ENCODE assay signal across 14 cellular contexts in genomic region chr15:82966671-82967071, GRCh38. TPM values are rescaled to one million over a fixed set of nuclear protein-coding genes. Genes with fewer than 3 reads are reported as not detected.
DNase-seq lines count a peak whose midpoint lies in the region; ATAC-seq lines count a peak whose summit lies in the region.
"Had no signal": no experiment of that assay in that cellular context is flagged by ENCODE, and none has a peak within 500 bp of the region (broad histone marks: within the 10 kb centered on the region; RNA-seq: fewer than 3 reads in every experiment).

No MANE protein-coding gene starts in this region.

- ATAC-seq in GM19025 (IDR thresholded peaks at IDR 0.05; ENCODE audit: low read depth, unreplicated experiment), result peak; percentile 77
- ATAC-seq in GM21528 (IDR thresholded peaks at IDR 0.05; ENCODE audit: low FRiP score, unreplicated experiment), result peak; percentile 82
- ATAC-seq in HG03175 (IDR thresholded peaks at IDR 0.05; ENCODE audit: unreplicated experiment), result peak; percentile 88
- ATAC-seq: Right ventricle myocardium inferior had no signal

- H3K27ac Mint-ChIP-seq in activated naive CD8-positive, alpha-beta T cell treated with anti-CD3 and anti-CD28 coated beads for 36 hours, result no peak overlapping the region

- peak; percentile 17 for DNase-seq in activated naive CD8-positive, alpha-beta T cell treated with anti-CD3 and anti-CD28 coated beads for 36 hours
- DNase-seq in GM19238 (ENCODE audit: insufficient read length, low spot score) (no peak), epidermal melanocyte (ENCODE audit: insufficient read length, low spot score) (no peak), substantia nigra (lab: John Stamatoyannopoulos, UW) (no peak), NCI-H446 (lab: John Stamatoyannopoulos, UW) (no peak)
- DNase-seq: cerebellar nuclear complex, EL, mesenchymal stem cell, NCI-H1694, retina had no signal

- H3K4me3 Mint-ChIP-seq in activated naive CD8-positive, alpha-beta T cell treated with anti-CD3 and anti-CD28 coated beads for 36 hours, result no peak overlapping the region

- H3K36me3 Mint-ChIP-seq in activated naive CD8-positive, alpha-beta T cell treated with anti-CD3 and anti-CD28 coated beads for 36 hours, result no peaks in the 10 kb centered on the region

- no peaks in the 10 kb centered on the region for H3K9me3 Mint-ChIP-seq in activated naive CD8-positive, alpha-beta T cell treated with anti-CD3 and anti-CD28 coated beads for 36 hours

- no peaks in the 10 kb centered on the region for H3K27me3 Mint-ChIP-seq in activated naive CD8-positive, alpha-beta T cell treated with anti-CD3 and anti-CD28 coated beads for 36 hours

- H3K27ac ChIP-seq in substantia nigra (ENCODE audit: low read depth, low read length, poor library complexity, severe bottlenecking), result no peak overlapping the region

- peaks cover 15% of the 10 kb centered on the region for H3K4me1 Mint-ChIP-seq in activated naive CD8-positive, alpha-beta T cell treated with anti-CD3 and anti-CD28 coated beads for 36 hours

RNA-seq across cellular contexts. Expression of gene HOMER2, which starts 14.2 kb away (rescaled TPM):
- total RNA-seq in activated naive CD8-positive, alpha-beta T cell treated with anti-CD3 and anti-CD28 coated beads for 36 hours, result 1 to 10 TPM; 3.1 to 3.3 TPM

RNA-seq across cellular contexts. Expression of gene RAMAC, which starts 19.3 kb away (rescaled TPM):
- total RNA-seq in activated naive CD8-positive, alpha-beta T cell treated with anti-CD3 and anti-CD28 coated beads for 36 hours, result 10 to 100 TPM; 24.9 to 28.4 TPM

RNA-seq across cellular contexts. Expression of gene C15orf40, which starts 44.8 kb away (rescaled TPM):
- 10 to 100 TPM; 27.1 to 30.2 TPM for total RNA-seq in activated naive CD8-positive, alpha-beta T cell treated with anti-CD3 and anti-CD28 coated beads for 36 hours
